19 cellular contexts compared by ENCODE assay signal in the genomic region with DNA sequence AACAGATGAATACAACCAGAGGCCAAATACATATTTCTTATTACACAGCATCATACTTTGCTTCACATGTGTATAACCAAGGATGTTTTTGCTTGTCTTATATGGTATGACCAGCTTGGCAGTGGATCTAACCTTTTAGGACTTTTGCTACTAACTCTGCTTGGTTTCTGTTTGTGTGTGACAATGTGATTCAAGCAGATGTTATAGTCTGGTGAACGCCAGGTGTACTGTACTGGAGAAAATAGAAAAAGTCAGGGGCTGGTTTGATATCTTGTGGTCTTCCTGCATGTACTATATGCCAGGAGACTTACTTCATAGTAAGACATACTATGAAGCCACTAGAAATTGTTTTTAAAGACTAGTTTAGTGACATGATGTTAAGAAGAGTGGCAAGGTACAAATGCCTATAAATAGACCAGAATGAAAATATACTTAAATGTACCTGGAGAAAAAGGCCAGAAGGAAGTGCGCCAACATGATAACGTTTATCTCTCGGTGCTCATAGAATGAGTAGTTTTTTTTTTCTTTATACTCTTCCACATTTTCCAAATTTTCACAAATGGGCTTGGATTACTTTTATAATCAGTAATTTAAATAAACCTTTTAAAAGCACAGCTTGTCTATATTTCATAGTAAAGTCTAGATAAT.
DNase-seq lines count a peak whose midpoint lies in the region; ATAC-seq and TF ChIP-seq lines count a peak whose summit lies in the region.
"Had no signal": no experiment of that assay in that cellular context is flagged by ENCODE, and none has a peak within 500 bp of the region (broad histone marks: within the 10 kb centered on the region; RNA-seq: fewer than 3 reads in every experiment).

No MANE protein-coding gene starts in this region.

- no peak for TF ChIP-seq CTCF in DND-41 (IDR thresholded peaks at IDR 0.05; ENCODE audit: borderline replicate concordance, extremely low read depth, low read length, poor library complexity, severe bottlenecking)
- no peak for TF ChIP-seq CTCF in SU-DHL-6 (IDR thresholded peaks at IDR 0.05; ENCODE audit: insufficient read depth, low read length, poor library complexity, severe bottlenecking)
- TF ChIP-seq CTCF in liver (IDR thresholded peaks at IDR 0.05; ENCODE audit: low read depth, low read length, missing input control): no peak

- H3K9me2 ChIP-seq in SU-DHL-6 (replicated peaks; ENCODE audit: insufficient read depth, low read length): no peaks in the 10 kb centered on the region

- H3K4me1 ChIP-seq in DND-41 (ENCODE audit: insufficient read depth, low read length) (peaks cover 68% of the 10 kb centered on the region), liver (ENCODE audit: control insufficient read depth in 4 of 4, insufficient read depth in 4 of 4, low read length in 3 of 4) (peaks cover 15 to 49% (median 41%) of the 10 kb centered on the region in 4 donors)

- H3K4me3 ChIP-seq in DND-41 (ENCODE audit: low read depth in 1 of 2, low read length in 2 of 2) (no peak overlapping the region), SU-DHL-6 (ENCODE audit: insufficient read depth, low read length, poor library complexity, severe bottlenecking) (peak overlapping the region; percentile 8), liver (ENCODE audit: low read depth in 1 of 3, low read length in 3 of 3) (no peak overlapping the region)

- no peaks in the 10 kb centered on the region for H3K27me3 ChIP-seq in DND-41 (ENCODE audit: insufficient read depth, low read length, poor library complexity)
- no peaks in the 10 kb centered on the region for H3K27me3 ChIP-seq in SU-DHL-6 (ENCODE audit: low read length)
- H3K27me3 ChIP-seq in liver (ENCODE audit: control insufficient read depth in 4 of 4, insufficient read depth in 4 of 4, low read length in 3 of 4): no peaks in the 10 kb centered on the region
- H3K27me3 ChIP-seq: BE2C, neutrophil had no signal

- H4K20me1 ChIP-seq in DND-41 (ENCODE audit: insufficient read depth, low read length) (peaks cover 3% of the 10 kb centered on the region; the same call in 1 of the 2 replicates), SU-DHL-6 (ENCODE audit: low read depth, low read length) (no peaks in the 10 kb centered on the region)

- H3K79me2 ChIP-seq in DND-41 (ENCODE audit: insufficient read depth, low read length) (peaks cover 78% of the 10 kb centered on the region), SU-DHL-6 (ENCODE audit: insufficient read depth, low read length) (peaks cover 95% of the 10 kb centered on the region)

- no peak overlapping the region for H2AFZ ChIP-seq in DND-41 (ENCODE audit: low read depth, low read length)
- no peak overlapping the region for H2AFZ ChIP-seq in SU-DHL-6 (ENCODE audit: low read depth, low read length, severe bottlenecking)

- H3F3A ChIP-seq in SU-DHL-6 (ENCODE audit: insufficient read depth): peaks cover 37% of the 10 kb centered on the region

- H3K9me3 ChIP-seq in DND-41 (ENCODE audit: insufficient read depth, low read length, severe bottlenecking) (no peaks in the 10 kb centered on the region), SU-DHL-6 (ENCODE audit: insufficient read depth, low read length) (no peaks in the 10 kb centered on the region), liver (ENCODE audit: control insufficient read depth in 4 of 4, low read length in 3 of 4) (no peaks in the 10 kb centered on the region)
- H3K9me3 ChIP-seq: BE2C, neutrophil had no signal

- no peak for TF ChIP-seq RAD21 in liver (IDR thresholded peaks at IDR 0.05)

- no peak overlapping the region for H3K9ac ChIP-seq in DND-41 (ENCODE audit: low read depth, low read length)
- peak overlapping the region; percentile 32 for H3K9ac ChIP-seq in SU-DHL-6 (ENCODE audit: low read length)
- no peak overlapping the region for H3K9ac ChIP-seq in liver (ENCODE audit: low read depth in 1 of 2, low read length in 2 of 2)

- peak; percentile 23 for ATAC-seq in DND-41 (ENCODE audit: insufficient read depth, low read depth)
- ATAC-seq in HG02678 (IDR thresholded peaks at IDR 0.05; ENCODE audit: unreplicated experiment): no peak
- ATAC-seq: T-helper 17 cell had no signal

- H3K27ac ChIP-seq in DND-41 (ENCODE audit: low read length) (peak overlapping the region; percentile 89), SU-DHL-6 (ENCODE audit: low read depth, low read length) (peak overlapping the region; percentile 96), liver (ENCODE audit: low read depth in 1 of 2, low read length in 2 of 2) (peak overlapping the region; percentile 25 to 36)
- H3K27ac ChIP-seq: neutrophil had no signal

- DNase-seq in COLO668 (lab: John Stamatoyannopoulos, UW; ENCODE audit: unreplicated experiment) (peak; percentile 2), DND-41 (no peak), dermis blood vessel endothelial cell (no peak), epidermal melanocyte (ENCODE audit: insufficient read length, low spot score) (no peak), NCI-H524 treated with DMSO at 0.1 percent for 48 hours (lab: John Stamatoyannopoulos, UW) (no peak)
- DNase-seq: activated B cell treated with CpG ODN at 0.5 μM for 24 hours; activated naive CD4-positive, alpha-beta T cell treated with Interleukin-2 at 50 U/mL for 16 hours; BE2C; DMS 273 treated with DMSO at 0.1 percent for 48 hours; GOT3; NCI-H187; NCI-H446 treated with DMSO at 0.1 percent for 48 hours; Right ventricle myocardium superior; stimulated activated CD4-positive, alpha-beta T cell treated with anti-CD3 and anti-CD28 coated beads, Interleukin-12 subunit alpha, Interleukin-12 subunit beta, amount 100 ng/mL, for 4 hours; T-helper 17 cell had no signal

- H3K36me3 ChIP-seq in DND-41 (ENCODE audit: insufficient read depth, low read length): no peaks in the 10 kb centered on the region
- no peaks in the 10 kb centered on the region for H3K36me3 ChIP-seq in SU-DHL-6 (ENCODE audit: low read length)
- H3K36me3 ChIP-seq in liver (ENCODE audit: control insufficient read depth in 4 of 4, insufficient read depth in 3 of 4, low read depth in 1 of 4, low read length in 3 of 4): no peaks in the 10 kb centered on the region
- H3K36me3 ChIP-seq: BE2C, neutrophil had no signal

- no peak overlapping the region for H3K4me2 ChIP-seq in DND-41 (ENCODE audit: insufficient read depth, low read length)
- peak overlapping the region; percentile 51 for H3K4me2 ChIP-seq in SU-DHL-6 (ENCODE audit: low read depth, low read length, poor library complexity, severe bottlenecking)

- 45% methylated on average over 4 of the region's 4 CpGs for WGBS in liver

TF ChIP-seq in liver, 16 proteins besides CTCF, POLR2A, EP300 and RAD21 (continues in another document):
- TF ChIP-seq, protein P1, sequence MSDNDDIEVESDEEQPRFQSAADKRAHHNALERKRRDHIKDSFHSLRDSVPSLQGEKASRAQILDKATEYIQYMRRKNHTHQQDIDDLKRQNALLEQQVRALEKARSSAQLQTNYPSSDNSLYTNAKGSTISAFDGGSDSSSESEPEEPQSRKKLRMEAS (IDR thresholded peaks at IDR 0.05): no peak
- TF ChIP-seq REST (IDR thresholded peaks at IDR 0.05): no peak
- TF ChIP-seq TAF1 (conservative IDR thresholded peaks at IDR 0.05): no peak
- TF ChIP-seq JUND (IDR thresholded peaks at IDR 0.05): no peak
- no peak for TF ChIP-seq RXRA (IDR thresholded peaks at IDR 0.05)
- no peak for TF ChIP-seq HNF4G (IDR thresholded peaks at IDR 0.05)
- TF ChIP-seq NR2F2 (IDR thresholded peaks at IDR 0.05): no peak
- TF ChIP-seq, protein P2, sequence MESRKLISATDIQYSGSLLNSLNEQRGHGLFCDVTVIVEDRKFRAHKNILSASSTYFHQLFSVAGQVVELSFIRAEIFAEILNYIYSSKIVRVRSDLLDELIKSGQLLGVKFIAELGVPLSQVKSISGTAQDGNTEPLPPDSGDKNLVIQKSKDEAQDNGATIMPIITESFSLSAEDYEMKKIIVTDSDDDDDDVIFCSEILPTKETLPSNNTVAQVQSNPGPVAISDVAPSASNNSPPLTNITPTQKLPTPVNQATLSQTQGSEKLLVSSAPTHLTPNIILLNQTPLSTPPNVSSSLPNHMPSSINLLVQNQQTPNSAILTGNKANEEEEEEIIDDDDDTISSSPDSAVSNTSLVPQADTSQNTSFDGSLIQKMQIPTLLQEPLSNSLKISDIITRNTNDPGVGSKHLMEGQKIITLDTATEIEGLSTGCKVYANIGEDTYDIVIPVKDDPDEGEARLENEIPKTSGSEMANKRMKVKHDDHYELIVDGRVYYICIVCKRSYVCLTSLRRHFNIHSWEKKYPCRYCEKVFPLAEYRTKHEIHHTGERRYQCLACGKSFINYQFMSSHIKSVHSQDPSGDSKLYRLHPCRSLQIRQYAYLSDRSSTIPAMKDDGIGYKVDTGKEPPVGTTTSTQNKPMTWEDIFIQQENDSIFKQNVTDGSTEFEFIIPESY (IDR thresholded peaks at IDR 0.05): no peak
- no peak for TF ChIP-seq FOXA2 (IDR thresholded peaks at IDR 0.05)
- no peak for TF ChIP-seq FOXA1 (IDR thresholded peaks at IDR 0.05)
- TF ChIP-seq ATF3 (IDR thresholded peaks at IDR 0.05): no peak
- no peak for TF ChIP-seq HNF4A (conservative IDR thresholded peaks at IDR 0.05)

Comparison
In these comparisons a context has a peak if more than half of its experiments do, and no peak if none do; other contexts are left out.
1. H3K27ac ChIP-seq: peak in every context shown above with its lines; median percentile 96 in SU-DHL-6; 89 in DND-41; 30 in liver.